Comparison of ENCODE assay signal across 14 cellular contexts in the genomic region with DNA sequence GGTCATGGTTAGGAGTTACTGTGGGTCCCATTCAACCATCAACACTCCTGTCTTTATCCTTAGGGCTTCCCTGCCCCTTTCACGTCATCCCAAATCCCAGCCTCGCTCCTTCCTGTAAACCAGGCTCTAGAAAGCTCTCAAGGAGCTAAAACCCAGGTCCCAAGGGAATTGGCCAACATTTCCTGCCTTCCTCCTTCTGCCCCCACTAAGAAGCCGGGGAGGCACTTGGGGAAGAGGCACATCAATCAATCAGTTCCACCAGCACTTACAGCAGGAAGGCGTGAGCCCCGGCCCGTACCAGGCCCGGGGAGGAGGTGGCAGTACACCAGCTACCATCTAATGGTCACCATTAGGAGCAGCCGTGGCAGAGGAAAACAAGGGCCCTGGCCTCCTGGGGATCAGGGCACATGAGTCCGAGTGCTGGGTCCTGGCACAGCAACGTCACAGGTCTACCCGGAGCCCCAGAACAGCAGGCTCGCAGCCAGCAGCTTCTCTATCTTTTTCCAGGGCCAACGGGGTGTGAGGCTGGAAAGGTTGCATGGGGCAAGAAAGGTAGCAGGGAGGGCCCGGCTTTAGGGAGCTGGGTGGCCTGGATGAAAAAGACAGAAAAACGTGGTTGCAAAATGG.
DNase-seq lines count a peak whose midpoint lies in the region; ATAC-seq and TF ChIP-seq lines count a peak whose summit lies in the region.
"Had no signal": no experiment of that assay in that cellular context is flagged by ENCODE, and none has a peak within 500 bp of the region (broad histone marks: within the 10 kb centered on the region; RNA-seq: fewer than 3 reads in every experiment).

No MANE protein-coding gene starts in this region.

- H3K27me3 Mint-ChIP-seq in nephron progenitor cell (ENCODE audit: low read depth, poor library complexity), result peaks cover 54% of the 10 kb centered on the region
- H3K27me3 Mint-ChIP-seq in stimulated activated memory B cell treated with anti-CD40 and anti-IgM and Interleukin-4, amounts not matched to agents 10 μg/mL and 1 μg/mL and 100 μg/mL, for 72 hours, result no peaks in the 10 kb centered on the region
- H3K27me3 Mint-ChIP-seq: stimulated activated naive CD8-positive, alpha-beta T cell treated with anti-CD3 and anti-CD28 coated beads, Interleukin-15, amount 100 ng/mL, for 72 hours had no signal

- no peaks in the 10 kb centered on the region for H3K27me3 ChIP-seq in esophagus squamous epithelium

- H3K4me3 ChIP-seq in esophagus squamous epithelium, result no peak overlapping the region

- no peaks in the 10 kb centered on the region for H3K36me3 Mint-ChIP-seq in nephron progenitor cell (ENCODE audit: low read depth)
- H3K36me3 Mint-ChIP-seq in stimulated activated memory B cell treated with anti-CD40 and anti-IgM and Interleukin-4, amounts not matched to agents 10 μg/mL and 1 μg/mL and 100 μg/mL, for 72 hours, result peaks cover 20% of the 10 kb centered on the region

- peak overlapping the region; percentile 4 to 78 (median 70) for H3K27ac ChIP-seq in esophagus squamous epithelium

- 50 to 76% methylated on average over 3 to 8 of the region's 15 CpGs for WGBS in esophagus squamous epithelium, 2 donors

- H3K4me1 ChIP-seq in esophagus squamous epithelium, result peaks cover 37 to 100% (median 55%) of the 10 kb centered on the region in 3 donors

- DNase-seq in Right ventricle myocardium superior, result no peak
- DNase-seq in left cardiac atrium, result no peak
- DNase-seq in esophagus squamous epithelium (lab: John Stamatoyannopoulos, UW), result no peak
- no peak for DNase-seq in nephron progenitor cell
- no peak for DNase-seq in activated CD4-positive, alpha-beta T cell treated with anti-CD3 and anti-CD28 coated beads, Interleukin-2, amount 50 U/mL, for 48 hours
- no peak for DNase-seq in superior temporal gyrus (ENCODE audit: extremely low spot score)
- DNase-seq: caudate nucleus; NCI-H774; stimulated activated naive CD8-positive, alpha-beta T cell treated with anti-CD3 and anti-CD28 coated beads, Interleukin-15, amount 100 ng/mL, for 72 hours had no signal

- no peak overlapping the region for H3K4me3 Mint-ChIP-seq in nephron progenitor cell
- no peak overlapping the region for H3K4me3 Mint-ChIP-seq in stimulated activated memory B cell treated with anti-CD40 and anti-IgM and Interleukin-4, amounts not matched to agents 10 μg/mL and 1 μg/mL and 100 μg/mL, for 72 hours
- H3K4me3 Mint-ChIP-seq: activated T-helper 1 cell treated with anti-CD3 and anti-CD28 coated beads, Interleukin-12 subunit alpha, Interleukin-12 subunit beta, Interleukin-2, Interleukin-4 antibody, amounts not matched to agents 30 ng/mL and 10 ng/mL and 1 ng/mL, durations not matched to agents 14 hours and 24 hours and 36 hours; neural crest cell; stimulated activated naive CD8-positive, alpha-beta T cell treated with anti-CD3 and anti-CD28 coated beads, Interleukin-15, amount 100 ng/mL, for 72 hours had no signal

- ATAC-seq in Right ventricle myocardium superior (ENCODE audit: poor library complexity) (peak; percentile 3), left cardiac atrium (no peak), GM21723 (IDR thresholded peaks at IDR 0.05; ENCODE audit: unreplicated experiment) (no peak)
- ATAC-seq in stimulated activated memory B cell treated with anti-CD40 and anti-IgM and Interleukin-4, amounts not matched to agents 10 μg/mL and 1 μg/mL and 100 μg/mL, for 72 hours, result no peak
- ATAC-seq: activated CD4-positive, CD25-positive, alpha-beta regulatory T cell treated with anti-CD3 and anti-CD28 coated beads, Interleukin-2, amount 50 U/mL, for 24 hours; stimulated activated naive CD8-positive, alpha-beta T cell treated with anti-CD3 and anti-CD28 coated beads, Interleukin-15, amount 100 ng/mL, for 72 hours had no signal

- peaks cover 0 to 44% (median 0%) of the 10 kb centered on the region in 3 donors for H3K36me3 ChIP-seq in esophagus squamous epithelium

- H3K4me1 Mint-ChIP-seq in nephron progenitor cell, result peaks cover 69% of the 10 kb centered on the region
- H3K4me1 Mint-ChIP-seq in stimulated activated memory B cell treated with anti-CD40 and anti-IgM and Interleukin-4, amounts not matched to agents 10 μg/mL and 1 μg/mL and 100 μg/mL, for 72 hours, result peaks cover 68% of the 10 kb centered on the region

- TF ChIP-seq CTCF in esophagus squamous epithelium (IDR thresholded peaks at IDR 0.05), result no peak
- TF ChIP-seq CTCF in nephron progenitor cell (IDR thresholded peaks at IDR 0.05), result no peak

- H3K27ac Mint-ChIP-seq in nephron progenitor cell, result peak overlapping the region; percentile 69
- H3K27ac Mint-ChIP-seq in stimulated activated memory B cell treated with anti-CD40 and anti-IgM and Interleukin-4, amounts not matched to agents 10 μg/mL and 1 μg/mL and 100 μg/mL, for 72 hours, result no peak overlapping the region
- H3K27ac Mint-ChIP-seq: activated T-helper 1 cell treated with anti-CD3 and anti-CD28 coated beads, Interleukin-12 subunit alpha, Interleukin-12 subunit beta, Interleukin-2, Interleukin-4 antibody, amounts not matched to agents 30 ng/mL and 10 ng/mL and 1 ng/mL, durations not matched to agents 14 hours and 24 hours and 36 hours had no signal

- intact Hi-C loops in Right ventricle myocardium superior (cut with DNase I) (no loop called here), left cardiac atrium (cut with DNase I) (loop anchor here in 1 of 2 donors (5.0 kb wide), 1 partner anchor 174 kb away; no protein-coding TSS in a partner anchor), esophagus squamous epithelium (cut with DNase I) (loop anchor here (10.0 kb wide), 1 partner anchor 177 kb away; no protein-coding TSS in a partner anchor)

- no peaks in the 10 kb centered on the region for H3K9me3 Mint-ChIP-seq in nephron progenitor cell
- no peaks in the 10 kb centered on the region for H3K9me3 Mint-ChIP-seq in stimulated activated memory B cell treated with anti-CD40 and anti-IgM and Interleukin-4, amounts not matched to agents 10 μg/mL and 1 μg/mL and 100 μg/mL, for 72 hours
- H3K9me3 Mint-ChIP-seq: activated T-helper 1 cell treated with anti-CD3 and anti-CD28 coated beads, Interleukin-12 subunit alpha, Interleukin-12 subunit beta, Interleukin-2, Interleukin-4 antibody, amounts not matched to agents 30 ng/mL and 10 ng/mL and 1 ng/mL, durations not matched to agents 14 hours and 24 hours and 36 hours; neural crest cell; stimulated activated naive CD8-positive, alpha-beta T cell treated with anti-CD3 and anti-CD28 coated beads, Interleukin-15, amount 100 ng/mL, for 72 hours had no signal

- H3K9me3 ChIP-seq in esophagus squamous epithelium, result no peaks in the 10 kb centered on the region

- TF ChIP-seq POLR2A in esophagus squamous epithelium (IDR thresholded peaks at IDR 0.05), result no peak
